Comparison of ENCODE assay signal across 8 cellular contexts in genomic region chr10:70233109-70233938, GRCh38. TPM values are rescaled to one million over a fixed set of nuclear protein-coding genes. Genes with fewer than 3 reads are reported as not detected.
DNase-seq lines count a peak whose midpoint lies in the region; ATAC-seq and TF ChIP-seq lines count a peak whose summit lies in the region.

Gene PPA1 (minus strand): TSS chr10:70233429. CDS start chr10:70233327, 102 bp downstream.

- H3K27me3 Mint-ChIP-seq in WTC11 (ENCODE audit: low read depth) (no peaks in the 10 kb centered on the region; the same call in 1 of the 2 replicates), immature natural killer cell (ENCODE audit: low read depth in 3 of 3) (peaks cover 2 to 4% (median 4%) of the 10 kb centered on the region in 3 donors)

- ATAC-seq in GM18907 (IDR thresholded peaks at IDR 0.05; ENCODE audit: unreplicated experiment) (peak; percentile 86), HG03159 (IDR thresholded peaks at IDR 0.05; ENCODE audit: unreplicated experiment) (peak; percentile 80), WTC11 (peak; percentile 95)

- peaks cover 10% of the 10 kb centered on the region for H3K9me3 Mint-ChIP-seq in WTC11
- no peaks in the 10 kb centered on the region for H3K9me3 Mint-ChIP-seq in immature natural killer cell

- CTCF ChIA-PET in WTC11 (lab: Charles Lee): interaction anchor here (0.6 to 3.2 kb wide), 13 partner anchors 12 to 598 kb away, joined by 3 to 48 read pairs (median 4); partner anchors contain the start of gene TYSND1

- DNase-seq in AG08395 (ENCODE audit: low spot score): peak; percentile 100
- peak; percentile 92 for DNase-seq in NCI-H2227 treated with DMSO at 0.1 percent for 48 hours (lab: John Stamatoyannopoulos, UW)
- DNase-seq in WTC11 (ENCODE audit: low spot score): peak; percentile 99
- peak; percentile 93 to 97 for DNase-seq in cardiac fibroblast (ENCODE audit: low read depth in 2 of 2)
- peak; percentile 99 for DNase-seq in immature natural killer cell
- DNase-seq in spleen: peak; percentile 100

- TF ChIP-seq CTCF in WTC11 (IDR thresholded peaks at IDR 0.05) (no peak), cardiac fibroblast (IDR thresholded peaks at IDR 0.05; ENCODE audit: low read depth, low read length) (peak; percentile 10), spleen (IDR thresholded peaks at IDR 0.05 in 8 of 11, conservative IDR thresholded peaks at IDR 0.05 in 3 of 11) (peak in 7 of 11 experiments; percentile 6 to 43 (median 27))

- H3K4me3 Mint-ChIP-seq in WTC11 (peak within 1 kb of the TSS; percentile 92), immature natural killer cell (peak within 1 kb of the TSS; percentile 84 to 92 (median 88))

- peak within 1 kb of the TSS; percentile 81 to 86 for H3K4me3 ChIP-seq in cardiac fibroblast (replicated peaks in 1 of 2; ENCODE audit: low read depth in 2 of 2, low read length in 2 of 2)
- H3K4me3 ChIP-seq in spleen: peak within 1 kb of the TSS; percentile 78 to 98 (median 91)

- no peaks in the 10 kb centered on the region for H3K27me3 ChIP-seq in spleen (replicated peaks in 1 of 7)

- 0 to 1% (median 0%) methylated on average over 17 to 74 of the region's 74 CpGs for whole genome bisulfite sequencing in spleen, 5 donors

- peaks cover 9 to 55% (median 26%) of the 10 kb centered on the region in 6 donors for H3K4me1 ChIP-seq in spleen

- H3K36me3 Mint-ChIP-seq in WTC11 (peaks cover 25% of the 10 kb centered on the region), immature natural killer cell (peaks cover 4 to 11% (median 9%) of the 10 kb centered on the region in 3 donors)

- peak in 1 of 3 donors; percentile 79 for TF ChIP-seq POLR2A in spleen (IDR thresholded peaks at IDR 0.05)

- peak within 1 kb of the TSS; percentile 73 for H3K27ac Mint-ChIP-seq in WTC11
- peak within 1 kb of the TSS; percentile 59 to 91 (median 79) for H3K27ac Mint-ChIP-seq in immature natural killer cell

- POLR2A ChIA-PET in WTC11 (lab: Charles Lee): interaction anchor here (0.6 to 1.0 kb wide), 2 partner anchors 12 to 27 kb away, joined by 3 to 4 read pairs; no protein-coding TSS in a partner anchor

- no peaks in the 10 kb centered on the region for H3K9me3 ChIP-seq in spleen

- peaks cover 0 to 17% (median 8%) of the 10 kb centered on the region in 6 donors for H3K36me3 ChIP-seq in spleen

- H3K27ac ChIP-seq in spleen: peak within 1 kb of the TSS; percentile 72 to 89 (median 76)

- intact Hi-C loops in spleen (cut with DNase I; ENCODE audit: low total_unique reads): no loop called here

- H3K4me1 Mint-ChIP-seq in WTC11: peaks cover 8% of the 10 kb centered on the region
- H3K4me1 Mint-ChIP-seq in immature natural killer cell: peaks cover 15 to 23% of the 10 kb centered on the region in 2 donors

TF ChIP-seq in WTC11, 78 proteins besides CTCF, POLR2A, EP300 and RAD21 (continues in another document):
- no peak for TF ChIP-seq CREM (CRISPR knock-in tag; IDR thresholded peaks at IDR 0.05)
- no peak for TF ChIP-seq TP53 (CRISPR knock-in tag; IDR thresholded peaks at IDR 0.05)
- no peak for TF ChIP-seq NR2C2 (CRISPR knock-in tag; IDR thresholded peaks at IDR 0.05)
- no peak for TF ChIP-seq RELA (CRISPR knock-in tag; IDR thresholded peaks at IDR 0.05; ENCODE audit: borderline replicate concordance)
- TF ChIP-seq NFYB (CRISPR knock-in tag; conservative IDR thresholded peaks at IDR 0.05; ENCODE audit: low read depth): no peak
- TF ChIP-seq RORB (CRISPR knock-in tag; IDR thresholded peaks at IDR 0.05): no peak
- no peak for TF ChIP-seq SMAD3 (CRISPR knock-in tag; IDR thresholded peaks at IDR 0.05; ENCODE audit: borderline replicate concordance)
- 0 out of 2 replicates have a peak, but pooled peaks have one; percentile 73 for TF ChIP-seq TCF7 (CRISPR knock-in tag; IDR thresholded peaks at IDR 0.05; ENCODE audit: low read depth)
- no peak for TF ChIP-seq PREB (CRISPR knock-in tag; IDR thresholded peaks at IDR 0.05; ENCODE audit: borderline replicate concordance)
- no peak for TF ChIP-seq ZNF121 (CRISPR knock-in tag; IDR thresholded peaks at IDR 0.05)
- no peak for TF ChIP-seq CDX4 (CRISPR knock-in tag; IDR thresholded peaks at IDR 0.05; ENCODE audit: borderline replicate concordance)
- TF ChIP-seq TEAD4 (CRISPR knock-in tag; IDR thresholded peaks at IDR 0.05): no peak
- no peak for TF ChIP-seq ZNF281 (CRISPR knock-in tag; IDR thresholded peaks at IDR 0.05)
- TF ChIP-seq MAX (CRISPR knock-in tag; IDR thresholded peaks at IDR 0.05): peak; percentile 95
- no peak for TF ChIP-seq CREB1 (CRISPR knock-in tag; IDR thresholded peaks at IDR 0.05)
- TF ChIP-seq ZNF219 (CRISPR knock-in tag; IDR thresholded peaks at IDR 0.05; ENCODE audit: borderline replicate concordance): no peak
- no peak; the same call in none of the 2 replicates for TF ChIP-seq IRF1 (CRISPR knock-in tag; IDR thresholded peaks at IDR 0.05)
- TF ChIP-seq ELF4 (CRISPR knock-in tag; IDR thresholded peaks at IDR 0.05; ENCODE audit: low read depth): no peak
- peak; percentile 87 for TF ChIP-seq ETV6 (CRISPR knock-in tag; IDR thresholded peaks at IDR 0.05)
- TF ChIP-seq SOX15 (CRISPR knock-in tag; IDR thresholded peaks at IDR 0.05): no peak
- TF ChIP-seq CBFB (CRISPR knock-in tag; IDR thresholded peaks at IDR 0.05; ENCODE audit: low read depth): no peak
- no peak for TF ChIP-seq MYBL2 (CRISPR knock-in tag; IDR thresholded peaks at IDR 0.05)

RNA-seq across cellular contexts. Expression of gene PPA1, which starts in this region (rescaled TPM):
- 140 to 180 TPM (median 144 TPM) in 3 replicates for total RNA-seq in WTC11 (2021)
- 100 to 1,000 TPM in 1 of 3 donors, 10 to 100 TPM in 2; 48.2 to 126 (median 77.8) TPM for polyA plus RNA-seq in immature natural killer cell
- 10 to 100 TPM; 54.8 to 83.3 (median 75.5) TPM for total RNA-seq in spleen
- polyA plus RNA-seq in spleen: 100 to 1,000 TPM; 120 to 133 (median 121) TPM

Comparison
In these comparisons a context has a peak if more than half of its experiments do, and no peak if none do; other contexts are left out.
1. Peak in every context shown above with its lines: DNase-seq, ATAC-seq, H3K4me3 ChIP-seq and H3K27ac ChIP-seq.